ENCODE assay signal across 23 cellular contexts in genomic region chr9:133443248-133443647, GRCh38. TPM values are rescaled to one million over a fixed set of nuclear protein-coding genes. Genes with fewer than 3 reads are reported as not detected.
DNase-seq lines count a peak whose midpoint lies in the region; ATAC-seq, FAIRE-seq and TF ChIP-seq lines count a peak whose summit lies in the region.
"Had no signal": no experiment of that assay in that cellular context is flagged by ENCODE, and none has a peak within 500 bp of the region (broad histone marks: within the 10 kb centered on the region; RNA-seq: fewer than 3 reads in every experiment).

No MANE protein-coding gene starts in this region.

- DNase-seq in HepG2 (ENCODE audit: low spot score): no peak
- no peak for DNase-seq in right lobe of liver
- DNase-seq in iPS-NIHi11 (ENCODE audit: low spot score): peak; percentile 50
- no peak for DNase-seq in stimulated activated effector memory CD8-positive, alpha-beta T cell treated with anti-CD3 and anti-CD28 coated beads, Interleukin-12 subunit alpha, Interleukin-12 subunit beta, amount 100 ng/mL, for 72 hours (ENCODE audit: low spot score in 2 of 2)
- no peak for DNase-seq in ascending aorta (ENCODE audit: low spot score in 2 of 2)
- no peak for DNase-seq in HAP-1 (ENCODE audit: low spot score in 2 of 2)
- DNase-seq: AML-193; BE2C; CD4-positive, CD25-positive, alpha-beta regulatory T cell; CD8-positive, alpha-beta T cell; DMS 273 treated with DMSO at 0.1 percent for 48 hours; GDM1; H9 had no signal

- ATAC-seq in HepG2 (no peak; the same call in 2 of the 3 replicates), right lobe of liver (no peak), HG02885 (IDR thresholded peaks at IDR 0.05; ENCODE audit: poor library complexity, unreplicated experiment) (no peak)
- no peak for ATAC-seq in stimulated activated effector memory CD8-positive, alpha-beta T cell treated with anti-CD3 and anti-CD28 coated beads, Interleukin-12 subunit alpha, Interleukin-12 subunit beta, amount 100 ng/mL, for 72 hours
- ATAC-seq: A549; CD8-positive, alpha-beta T cell; GM12878 had no signal

- H3K36me3 ChIP-seq in HepG2 (replicated peaks in 1 of 2; ENCODE audit: control insufficient read depth in 1 of 2, insufficient read depth in 2 of 2, low read length in 2 of 2): no peaks in the 10 kb centered on the region
- H3K36me3 ChIP-seq in right lobe of liver: no peaks in the 10 kb centered on the region
- no peaks in the 10 kb centered on the region for H3K36me3 ChIP-seq in HUES6 (ENCODE audit: control insufficient read depth, insufficient read depth, low read length)
- H3K36me3 ChIP-seq in ascending aorta: no peaks in the 10 kb centered on the region
- no peaks in the 10 kb centered on the region for H3K36me3 ChIP-seq in HAP-1 (replicated peaks)
- H3K36me3 ChIP-seq: BE2C had no signal

- TF ChIP-seq RAD21 in HepG2 (CRISPR knock-in tag; IDR thresholded peaks at IDR 0.05): no peak

- CTCF ChIA-PET in HepG2 (lab: Yijun Ruan, JAX; ENCODE audit: low intra/inter-chr PET ratio, low total read pairs): no interaction called here

- peaks cover 8% of the 10 kb centered on the region for H3K4me1 Mint-ChIP-seq in stimulated activated effector memory CD8-positive, alpha-beta T cell treated with anti-CD3 and anti-CD28 coated beads, Interleukin-12 subunit alpha, Interleukin-12 subunit beta, amount 100 ng/mL, for 72 hours
- H3K4me1 Mint-ChIP-seq: H9 had no signal

- TF ChIP-seq POLR2A in HepG2 (IDR thresholded peaks at IDR 0.05; ENCODE audit: insufficient read depth in 1 of 2, low read depth in 2 of 2, low read length in 2 of 2) (no peak), right lobe of liver (IDR thresholded peaks at IDR 0.05) (no peak)

- H3K79me2 ChIP-seq in HepG2 (ENCODE audit: insufficient read depth, low read length): no peaks in the 10 kb centered on the region

- H2AFZ ChIP-seq in HepG2 (ENCODE audit: low read length): no peak overlapping the region

- no peak overlapping the region for H3K4me3 Mint-ChIP-seq in stimulated activated effector memory CD8-positive, alpha-beta T cell treated with anti-CD3 and anti-CD28 coated beads, Interleukin-12 subunit alpha, Interleukin-12 subunit beta, amount 100 ng/mL, for 72 hours
- H3K4me3 Mint-ChIP-seq: CD4-positive, CD25-positive, alpha-beta regulatory T cell; CD8-positive, alpha-beta T cell; H9; HFFc6 had no signal

- TF ChIP-seq CTCF in HepG2 (CRISPR knock-in tag; IDR thresholded peaks at IDR 0.05) (no peak), right lobe of liver (IDR thresholded peaks at IDR 0.05) (no peak), ascending aorta (IDR thresholded peaks at IDR 0.05) (no peak)

- H3K27ac Mint-ChIP-seq in stimulated activated effector memory CD8-positive, alpha-beta T cell treated with anti-CD3 and anti-CD28 coated beads, Interleukin-12 subunit alpha, Interleukin-12 subunit beta, amount 100 ng/mL, for 72 hours: peak overlapping the region; percentile 10
- H3K27ac Mint-ChIP-seq: CD4-positive, CD25-positive, alpha-beta regulatory T cell; CD8-positive, alpha-beta T cell; H9; HFFc6 had no signal

- POLR2A ChIA-PET in HepG2 (lab: Yijun Ruan, JAX): interaction anchor here (2.4 kb wide), 1 partner anchor 16 kb away, joined by 8 read pairs; the partner anchor contains the start of gene CACFD1

- WGBS in HepG2 (ENCODE audit: low lambda C conversion rate): 92% methylated on average over 5 of the region's 15 CpGs
- 93% methylated on average over 3 of the region's 15 CpGs for WGBS in right lobe of liver (ENCODE audit: insufficient coverage, low coverage, low lambda C conversion rate, missing lambda C conversion rate)

- TF ChIP-seq EP300 in HepG2 (IDR thresholded peaks at IDR 0.05; ENCODE audit: low read depth in 2 of 2, low read length in 2 of 2): no peak
- no peak for TF ChIP-seq EP300 in HepG2 (CRISPR knock-in tag; IDR thresholded peaks at IDR 0.05; ENCODE audit: borderline replicate concordance)

- H3K4me2 ChIP-seq in HepG2 (ENCODE audit: low read depth, low read length): no peak overlapping the region
- H3K4me2 ChIP-seq: A549 had no signal

- H3K9me3 Mint-ChIP-seq in stimulated activated effector memory CD8-positive, alpha-beta T cell treated with anti-CD3 and anti-CD28 coated beads, Interleukin-12 subunit alpha, Interleukin-12 subunit beta, amount 100 ng/mL, for 72 hours: no peaks in the 10 kb centered on the region
- H3K9me3 Mint-ChIP-seq: CD4-positive, CD25-positive, alpha-beta regulatory T cell; CD8-positive, alpha-beta T cell; H9; HFFc6 had no signal

- H3K9me3 ChIP-seq in HepG2 (ENCODE audit: low read length) (no peaks in the 10 kb centered on the region), right lobe of liver (no peaks in the 10 kb centered on the region), HUES6 (ENCODE audit: control insufficient read depth, insufficient read depth, low read depth, low read length) (no peaks in the 10 kb centered on the region), ascending aorta (no peaks in the 10 kb centered on the region), HAP-1 (no peaks in the 10 kb centered on the region)
- H3K9me3 ChIP-seq: A549, BE2C had no signal

- FAIRE-seq in HepG2 (lab: Jason Lieb, UNC): no peak
- FAIRE-seq: A549, D721Med, GM12878, GM19239, H1 had no signal

- intact Hi-C loops in HepG2 (cut with micrococcal nuclease; ENCODE audit: unreplicated experiment): no loop called here
- intact Hi-C loops in right lobe of liver (cut with DNase I): no loop called here
- intact Hi-C loops in ascending aorta (cut with DNase I): no loop called here

- no peak overlapping the region for H3K4me3 ChIP-seq in HepG2 (replicated peaks in 1 of 3; ENCODE audit: insufficient read depth in 1 of 3, low read depth in 2 of 3, low read length in 3 of 3)
- no peak overlapping the region for H3K4me3 ChIP-seq in right lobe of liver
- H3K4me3 ChIP-seq in HUES6 (ENCODE audit: low read depth, low read length): no peak overlapping the region
- no peak overlapping the region for H3K4me3 ChIP-seq in ascending aorta
- H3K4me3 ChIP-seq in HAP-1: no peak overlapping the region
- H3K4me3 ChIP-seq: A549, GM12878 had no signal

- no TSS peak for BruUV-seq in HepG2 (replicated peaks; lab: Mats Ljungman, UMichigan)

- H3K27me3 ChIP-seq in HepG2 (ENCODE audit: control insufficient read depth in 1 of 2, insufficient read depth in 2 of 2, low read length in 2 of 2): peaks cover 5 to 77% of the 10 kb centered on the region in 2 experiments; a peak in 3 of 5 replicates
- H3K27me3 ChIP-seq in right lobe of liver: no peaks in the 10 kb centered on the region
- no peaks in the 10 kb centered on the region for H3K27me3 ChIP-seq in HUES6 (ENCODE audit: control insufficient read depth, insufficient read depth, low read length)
- no peaks in the 10 kb centered on the region for H3K27me3 ChIP-seq in ascending aorta
- H3K27me3 ChIP-seq in HAP-1 (ENCODE audit: low read depth): peaks cover 19% of the 10 kb centered on the region
- H3K27me3 ChIP-seq: BE2C had no signal

- H3K27ac ChIP-seq in HepG2 (ENCODE audit: extremely low read length, insufficient read depth, low read length) (no peak overlapping the region), right lobe of liver (no peak overlapping the region), HUES6 (ENCODE audit: low read depth, low read length) (no peak overlapping the region), ascending aorta (no peak overlapping the region)
- H3K27ac ChIP-seq: 22Rv1, A549, C4-2B had no signal

- no peak overlapping the region for H3K9ac ChIP-seq in HepG2 (ENCODE audit: insufficient read depth, low read depth, low read length)
- H3K9ac ChIP-seq in HUES6 (ENCODE audit: low read length): peak overlapping the region; percentile 13

- peaks cover 4% of the 10 kb centered on the region for H3K4me1 ChIP-seq in HepG2 (ENCODE audit: insufficient read depth, low read length)
- peaks cover 0 to 5% (median 2%) of the 10 kb centered on the region in 4 donors for H3K4me1 ChIP-seq in right lobe of liver
- no peaks in the 10 kb centered on the region for H3K4me1 ChIP-seq in HUES6 (ENCODE audit: control insufficient read depth, insufficient read depth, low read length)
- H3K4me1 ChIP-seq in ascending aorta: no peaks in the 10 kb centered on the region
- no peaks in the 10 kb centered on the region for H3K4me1 ChIP-seq in HAP-1
- H3K4me1 ChIP-seq: A549, BE2C had no signal

- in situ Hi-C loops in HepG2 (cut with HindIII; ENCODE audit: extremely low pct_ligation_motif_present, low pct_unique_long_range_greater_than_20kb) (no loop called here), HAP-1 (cut with MboI; ENCODE audit: low sequenced_read_pairs) (no loop called here)

- H4K20me1 ChIP-seq in HepG2 (ENCODE audit: insufficient read depth, low read length): no peaks in the 10 kb centered on the region

- no peaks in the 10 kb centered on the region for H3K36me3 Mint-ChIP-seq in stimulated activated effector memory CD8-positive, alpha-beta T cell treated with anti-CD3 and anti-CD28 coated beads, Interleukin-12 subunit alpha, Interleukin-12 subunit beta, amount 100 ng/mL, for 72 hours
- H3K36me3 Mint-ChIP-seq: CD4-positive, CD25-positive, alpha-beta regulatory T cell; CD8-positive, alpha-beta T cell had no signal

RNA-seq across cellular contexts. Expression of gene CACFD1, which starts 16.5 kb away (rescaled TPM):
- total RNA-seq in HepG2 (2016; rRNA removed; fragmentation: Illumina TruSeq; extraction: Trizol) (8.2 and 13.8 TPM in 2 replicates), right lobe of liver (10 to 100 TPM; 23.5 to 39.8 (median 32.9) TPM), ascending aorta (24.8 TPM)
- 3.2 and 3.9 TPM in 2 replicates for total RNA-seq in HepG2 (2016; cell fraction: cytosol; rRNA removed; fragmentation: Illumina TruSeq; extraction: Trizol; ENCODE audit: low read depth)
- 7.9 and 15.6 TPM in 2 replicates for total RNA-seq in HepG2 (2016; cell fraction: insoluble cytoplasmic fraction; rRNA removed; fragmentation: Illumina TruSeq; extraction: Trizol)
- 10.0 and 11.4 TPM in 2 replicates for total RNA-seq in HepG2 (2016; cell fraction: membrane; rRNA removed; fragmentation: Illumina TruSeq; extraction: Trizol)
- 12.1 and 14.4 TPM in 2 replicates for total RNA-seq in HepG2 (2016; cell fraction: nucleus; rRNA removed; fragmentation: Illumina TruSeq; extraction: Trizol)
- polyA plus RNA-seq in HepG2 (2011; rRNA removed): 14.6 and 21.3 TPM in 2 replicates
- polyA plus RNA-seq in HepG2 (2011; cell fraction: cytosol; rRNA removed): 13.1 and 15.4 TPM in 2 replicates
- 33.2 and 35.5 TPM in 2 replicates for polyA plus RNA-seq in HepG2 (2011; cell fraction: nucleus; rRNA removed)
- 12.0 and 17.4 TPM in 2 replicates for polyA plus RNA-seq in HepG2 (2012)
- 3.2 and 4.4 TPM in 2 replicates for polyA plus RNA-seq in HepG2 (2016; cell fraction: cytosol; fragmentation: Illumina TruSeq; extraction: Trizol; ENCODE audit: low read depth)
- 8.6 and 9.0 TPM in 2 replicates for polyA plus RNA-seq in HepG2 (2016; cell fraction: insoluble cytoplasmic fraction; fragmentation: Illumina TruSeq; extraction: Trizol; ENCODE audit: low read depth)
- 8.8 and 9.3 TPM in 2 replicates for polyA plus RNA-seq in HepG2 (2016; cell fraction: membrane; fragmentation: Illumina TruSeq; extraction: Trizol; ENCODE audit: low read depth)
- 20.0 and 22.0 TPM in 2 replicates for polyA plus RNA-seq in HepG2 (2016; cell fraction: nucleus; fragmentation: Illumina TruSeq; extraction: Trizol; ENCODE audit: insufficient read depth, low read depth)
- polyA minus RNA-seq in HepG2 (2011; rRNA and poly(A)+ RNA removed; ENCODE audit: low replicate concordance): 8.1 and 55.0 TPM in 2 replicates
- polyA minus RNA-seq in HepG2 (2011; cell fraction: cytosol; rRNA and poly(A)+ RNA removed): 7.1 and 8.0 TPM in 2 replicates
- 25.4 and 28.7 TPM in 2 replicates for polyA minus RNA-seq in HepG2 (2011; cell fraction: nucleus; rRNA and poly(A)+ RNA removed)

RNA-seq across cellular contexts. Expression of gene ADAMTS13, which starts 21.1 kb away (rescaled TPM):
- 0.69 and 0.91 TPM in 2 replicates for total RNA-seq in HepG2 (2016; rRNA removed; fragmentation: Illumina TruSeq; extraction: Trizol)
- 0.26 and 0.30 TPM in 2 replicates for total RNA-seq in HepG2 (2016; cell fraction: cytosol; rRNA removed; fragmentation: Illumina TruSeq; extraction: Trizol; ENCODE audit: low read depth)
- 0.22 and 0.91 TPM in 2 replicates for total RNA-seq in HepG2 (2016; cell fraction: insoluble cytoplasmic fraction; rRNA removed; fragmentation: Illumina TruSeq; extraction: Trizol)
- total RNA-seq in HepG2 (2016; cell fraction: membrane; rRNA removed; fragmentation: Illumina TruSeq; extraction: Trizol): 0.21 and 0.37 TPM in 2 replicates
- total RNA-seq in HepG2 (2016; cell fraction: nucleus; rRNA removed; fragmentation: Illumina TruSeq; extraction: Trizol): 0.78 and 1.4 TPM in 2 replicates
- polyA plus RNA-seq in HepG2 (2011; rRNA removed): 4.5 and 5.0 TPM in 2 replicates
- 1.2 and 2.2 TPM in 2 replicates for polyA plus RNA-seq in HepG2 (2011; cell fraction: cytosol; rRNA removed)
- 35.9 and 63.7 TPM in 2 replicates for polyA plus RNA-seq in HepG2 (2011; cell fraction: nucleus; rRNA removed)
- 1.4 and 2.0 TPM in 2 replicates for polyA plus RNA-seq in HepG2 (2012)
- 0.12 and 0.16 TPM in 2 replicates for polyA plus RNA-seq in HepG2 (2016; cell fraction: cytosol; fragmentation: Illumina TruSeq; extraction: Trizol; ENCODE audit: low read depth)
- 0.48 and 0.73 TPM in 2 replicates for polyA plus RNA-seq in HepG2 (2016; cell fraction: insoluble cytoplasmic fraction; fragmentation: Illumina TruSeq; extraction: Trizol; ENCODE audit: low read depth)
- 0.14 and 0.23 TPM in 2 replicates for polyA plus RNA-seq in HepG2 (2016; cell fraction: membrane; fragmentation: Illumina TruSeq; extraction: Trizol; ENCODE audit: low read depth)
- polyA plus RNA-seq in HepG2 (2016; cell fraction: nucleus; fragmentation: Illumina TruSeq; extraction: Trizol; ENCODE audit: insufficient read depth, low read depth): 4.6 TPM in 2 replicates
- 0.75 and 1.4 TPM in 2 replicates for polyA minus RNA-seq in HepG2 (2011; rRNA and poly(A)+ RNA removed; ENCODE audit: low replicate concordance)
- polyA minus RNA-seq in HepG2 (2011; cell fraction: cytosol; rRNA and poly(A)+ RNA removed): 0.30 and 0.62 TPM in 2 replicates
- polyA minus RNA-seq in HepG2 (2011; cell fraction: nucleus; rRNA and poly(A)+ RNA removed): 2.4 and 3.1 TPM in 2 replicates
- 10 to 100 TPM in 3 of 6 experiments, 1 to 10 TPM in 3; 8.1 to 27.7 (median 11.3) TPM for total RNA-seq in right lobe of liver
- 3.5 TPM for total RNA-seq in ascending aorta

RNA-seq across cellular contexts. Expression of gene REXO4, which starts 25.4 kb away (rescaled TPM):
- total RNA-seq in HepG2 (2016; rRNA removed; fragmentation: Illumina TruSeq; extraction: Trizol): 30.4 and 32.9 TPM in 2 replicates
- total RNA-seq in HepG2 (2016; cell fraction: cytosol; rRNA removed; fragmentation: Illumina TruSeq; extraction: Trizol; ENCODE audit: low read depth): 13.1 and 13.7 TPM in 2 replicates
- 30.5 and 30.8 TPM in 2 replicates for total RNA-seq in HepG2 (2016; cell fraction: insoluble cytoplasmic fraction; rRNA removed; fragmentation: Illumina TruSeq; extraction: Trizol)
- total RNA-seq in HepG2 (2016; cell fraction: membrane; rRNA removed; fragmentation: Illumina TruSeq; extraction: Trizol): 26.1 and 26.5 TPM in 2 replicates
- 13.7 and 15.5 TPM in 2 replicates for total RNA-seq in HepG2 (2016; cell fraction: nucleus; rRNA removed; fragmentation: Illumina TruSeq; extraction: Trizol)
- 18.5 and 20.2 TPM in 2 replicates for polyA plus RNA-seq in HepG2 (2011; rRNA removed)
- polyA plus RNA-seq in HepG2 (2011; cell fraction: cytosol; rRNA removed): 20.6 and 24.2 TPM in 2 replicates
- polyA plus RNA-seq in HepG2 (2011; cell fraction: nucleus; rRNA removed): 13.1 and 13.9 TPM in 2 replicates
- 18.4 and 20.8 TPM in 2 replicates for polyA plus RNA-seq in HepG2 (2012)
- polyA plus RNA-seq in HepG2 (2016; cell fraction: cytosol; fragmentation: Illumina TruSeq; extraction: Trizol; ENCODE audit: low read depth): 13.2 and 14.9 TPM in 2 replicates
- 40.1 and 41.2 TPM in 2 replicates for polyA plus RNA-seq in HepG2 (2016; cell fraction: insoluble cytoplasmic fraction; fragmentation: Illumina TruSeq; extraction: Trizol; ENCODE audit: low read depth)
- polyA plus RNA-seq in HepG2 (2016; cell fraction: membrane; fragmentation: Illumina TruSeq; extraction: Trizol; ENCODE audit: low read depth): 23.2 and 24.3 TPM in 2 replicates
- polyA plus RNA-seq in HepG2 (2016; cell fraction: nucleus; fragmentation: Illumina TruSeq; extraction: Trizol; ENCODE audit: insufficient read depth, low read depth): 25.0 and 27.5 TPM in 2 replicates
- polyA minus RNA-seq in HepG2 (2011; rRNA and poly(A)+ RNA removed; ENCODE audit: low replicate concordance): 29.1 and 46.3 TPM in 2 replicates
- polyA minus RNA-seq in HepG2 (2011; cell fraction: cytosol; rRNA and poly(A)+ RNA removed): 14.4 and 15.3 TPM in 2 replicates
- 16.2 TPM in 2 replicates for polyA minus RNA-seq in HepG2 (2011; cell fraction: nucleus; rRNA and poly(A)+ RNA removed)
- 10 to 100 TPM in 5 of 6 experiments, 1 to 10 TPM in 1; 9.5 to 19.9 (median 12.0) TPM for total RNA-seq in right lobe of liver
- 29.4 TPM for total RNA-seq in ascending aorta

RNA-seq across cellular contexts. Expression of gene SLC2A6, which starts 35.7 kb away (rescaled TPM):
- 6.3 and 15.0 TPM in 2 replicates for total RNA-seq in HepG2 (2016; rRNA removed; fragmentation: Illumina TruSeq; extraction: Trizol)
- 1.8 and 2.0 TPM in 2 replicates for total RNA-seq in HepG2 (2016; cell fraction: cytosol; rRNA removed; fragmentation: Illumina TruSeq; extraction: Trizol; ENCODE audit: low read depth)
- 5.3 and 14.9 TPM in 2 replicates for total RNA-seq in HepG2 (2016; cell fraction: insoluble cytoplasmic fraction; rRNA removed; fragmentation: Illumina TruSeq; extraction: Trizol)
- total RNA-seq in HepG2 (2016; cell fraction: membrane; rRNA removed; fragmentation: Illumina TruSeq; extraction: Trizol): 4.5 and 4.6 TPM in 2 replicates
- 16.5 and 16.8 TPM in 2 replicates for total RNA-seq in HepG2 (2016; cell fraction: nucleus; rRNA removed; fragmentation: Illumina TruSeq; extraction: Trizol)
- polyA plus RNA-seq in HepG2 (2011; rRNA removed): 4.1 and 9.1 TPM in 2 replicates
- 5.0 and 5.7 TPM in 2 replicates for polyA plus RNA-seq in HepG2 (2011; cell fraction: cytosol; rRNA removed)
- 7.2 and 12.6 TPM in 2 replicates for polyA plus RNA-seq in HepG2 (2011; cell fraction: nucleus; rRNA removed)
- polyA plus RNA-seq in HepG2 (2012): 2.1 and 4.5 TPM in 2 replicates
- polyA plus RNA-seq in HepG2 (2016; cell fraction: cytosol; fragmentation: Illumina TruSeq; extraction: Trizol; ENCODE audit: low read depth): 1.7 and 2.0 TPM in 2 replicates
- 4.0 and 5.0 TPM in 2 replicates for polyA plus RNA-seq in HepG2 (2016; cell fraction: insoluble cytoplasmic fraction; fragmentation: Illumina TruSeq; extraction: Trizol; ENCODE audit: low read depth)
- polyA plus RNA-seq in HepG2 (2016; cell fraction: membrane; fragmentation: Illumina TruSeq; extraction: Trizol; ENCODE audit: low read depth): 2.7 and 3.1 TPM in 2 replicates
- 22.0 and 22.4 TPM in 2 replicates for polyA plus RNA-seq in HepG2 (2016; cell fraction: nucleus; fragmentation: Illumina TruSeq; extraction: Trizol; ENCODE audit: insufficient read depth, low read depth)
- polyA minus RNA-seq in HepG2 (2011; rRNA and poly(A)+ RNA removed; ENCODE audit: low replicate concordance): 16.3 and 18.5 TPM in 2 replicates
- polyA minus RNA-seq in HepG2 (2011; cell fraction: cytosol; rRNA and poly(A)+ RNA removed): 6.5 and 7.4 TPM in 2 replicates
- 9.1 and 12.8 TPM in 2 replicates for polyA minus RNA-seq in HepG2 (2011; cell fraction: nucleus; rRNA and poly(A)+ RNA removed)
- 1 to 10 TPM in 5 of 6 experiments, under 1 TPM in 1; 0.88 to 6.8 (median 2.8) TPM for total RNA-seq in right lobe of liver
- total RNA-seq in ascending aorta: 8.7 TPM
